ENCODE assay signal across 8 cellular contexts in the genomic region with DNA sequence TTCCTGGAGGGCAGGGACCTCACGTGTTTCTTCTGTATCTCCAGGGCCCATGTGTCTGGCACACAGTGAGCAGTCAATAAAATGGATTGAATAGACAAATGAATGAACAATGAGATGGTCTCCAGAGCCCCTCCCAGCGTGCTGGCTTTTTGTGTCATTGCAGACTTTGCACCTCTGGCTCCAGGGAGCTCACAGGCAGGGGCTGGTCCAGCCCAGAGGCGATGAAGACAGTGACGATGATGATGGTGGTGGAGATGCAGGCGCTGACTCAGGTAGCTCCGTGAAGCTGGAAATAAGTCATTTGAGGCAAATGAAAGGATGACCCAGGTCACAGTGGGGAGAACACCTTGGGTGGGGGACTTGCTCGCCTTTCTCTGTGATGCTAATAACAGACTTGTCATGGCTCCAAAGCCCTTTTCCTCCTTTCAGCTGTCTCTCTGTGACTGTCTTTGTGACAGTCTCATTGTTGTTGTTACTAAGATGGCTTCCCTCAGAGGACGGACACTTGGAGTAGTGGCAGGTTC. TPM values are rescaled to one million over a fixed set of nuclear protein-coding genes. Genes with fewer than 3 reads are reported as not detected.
DNase-seq lines count a peak whose midpoint lies in the region; ATAC-seq, FAIRE-seq and TF ChIP-seq lines count a peak whose summit lies in the region.

No MANE protein-coding gene starts in this region.

- H3K4me1 ChIP-seq in NT2/D1 (ENCODE audit: insufficient read depth, insufficient read length) (peaks cover 9% of the 10 kb centered on the region), endothelial cell of umbilical vein (ENCODE audit: control insufficient read depth, extremely low read depth, insufficient read depth, low read length) (peaks cover 12% of the 10 kb centered on the region), psoas muscle (peaks cover 4% of the 10 kb centered on the region)

- intact Hi-C loops in endothelial cell of umbilical vein (cut with micrococcal nuclease), result loop anchor here (1.0 to 5.0 kb wide), 6 partner anchors 63 to 192 kb away; a partner anchor contains a TSS
- intact Hi-C loops in psoas muscle (cut with DNase I), result loop anchor here (1.0 to 5.0 kb wide), 4 partner anchors 146 to 192 kb away; no protein-coding TSS in a partner anchor

- H3K27ac ChIP-seq in endothelial cell of umbilical vein (ENCODE audit: insufficient read depth, low read depth, low read length) (no peak overlapping the region), psoas muscle (no peak overlapping the region)

- dilution Hi-C loops in endothelial cell of umbilical vein (cut with MboI; ENCODE audit: extremely low pct_ligation_motif_present, low sequenced_read_pairs), result no loop called here

- H3K9ac ChIP-seq in NT2/D1 (ENCODE audit: insufficient read length, low read depth), result no peak overlapping the region
- H3K9ac ChIP-seq in endothelial cell of umbilical vein (replicated peaks; ENCODE audit: extremely low read depth, insufficient read depth, low read length), result no peak overlapping the region

- no peaks in the 10 kb centered on the region for H3K9me3 ChIP-seq in NT2/D1 (ENCODE audit: insufficient read depth, low read length)
- H3K9me3 ChIP-seq in endothelial cell of umbilical vein (replicated peaks; ENCODE audit: control insufficient read depth, insufficient read depth, low read length), result no peaks in the 10 kb centered on the region
- H3K9me3 ChIP-seq in psoas muscle, result no peaks in the 10 kb centered on the region

- H2AFZ ChIP-seq in endothelial cell of umbilical vein (ENCODE audit: low read depth, low read length), result peak overlapping the region; percentile 95

- CTCF ChIA-PET in endothelial cell of umbilical vein (lab: Charles Lee), result interaction anchor here (0.6 to 5.8 kb wide), 16 partner anchors 9 to 194 kb away, joined by 3 to 73 read pairs (median 4); a partner anchor contains a TSS

- TF ChIP-seq POLR2A in endothelial cell of umbilical vein (IDR thresholded peaks at IDR 0.05; ENCODE audit: low read depth, low read length), result no peak
- no peak for TF ChIP-seq POLR2A in GM12891 (IDR thresholded peaks at IDR 0.05; ENCODE audit: low read depth, low read length)

- H3K4me2 ChIP-seq in endothelial cell of umbilical vein (ENCODE audit: insufficient read depth, low read length), result peak overlapping the region; percentile 56

- no peaks in the 10 kb centered on the region for H3K79me2 ChIP-seq in endothelial cell of umbilical vein (ENCODE audit: control insufficient read depth, insufficient read depth, low read length)

- FAIRE-seq in endothelial cell of umbilical vein (lab: Jason Lieb, UNC), result no peak
- no peak for FAIRE-seq in GM12891 (lab: Jason Lieb, UNC)

- no peak for TF ChIP-seq CTCF in endothelial cell of umbilical vein (IDR thresholded peaks at IDR 0.05; ENCODE audit: extremely low read depth in 1 of 2, insufficient read depth in 1 of 2, low read depth in 1 of 2, low read length in 2 of 2)
- no peak for TF ChIP-seq CTCF in psoas muscle (IDR thresholded peaks at IDR 0.05)
- TF ChIP-seq CTCF in omental fat pad (IDR thresholded peaks at IDR 0.05), result no peak

- DNase-seq in NT2/D1 (ENCODE audit: low read depth, low spot score), result no peak
- DNase-seq in endothelial cell of umbilical vein (ENCODE audit: low read depth, low spot score), result no peak
- DNase-seq in psoas muscle, result no peak
- DNase-seq in omental fat pad (ENCODE audit: low spot score), result no peak
- no peak for DNase-seq in GM12891 (ENCODE audit: insufficient read length, low spot score)
- no peak for DNase-seq in SHP77 treated with DMSO at 0.1 percent for 48 hours (lab: John Stamatoyannopoulos, UW)
- no peak for DNase-seq in C1 segment of cervical spinal cord (lab: John Stamatoyannopoulos, UW)

- peak; percentile 18 for ATAC-seq in GM18517 (IDR thresholded peaks at IDR 0.05; ENCODE audit: unreplicated experiment)
- ATAC-seq in psoas muscle, result no peak
- no peak for ATAC-seq in omental fat pad (ENCODE audit: low FRiP score)

- 47 to 53% (median 50%) methylated on average over 8 of the region's 8 CpGs for WGBS in psoas muscle, 3 donors

- no peaks in the 10 kb centered on the region for H4K20me1 ChIP-seq in endothelial cell of umbilical vein (replicated peaks; ENCODE audit: control insufficient read depth, extremely low read depth, insufficient read depth, low read length)

- H3K4me3 ChIP-seq in NT2/D1 (ENCODE audit: insufficient read length, low read depth) (peak overlapping the region; percentile 26), endothelial cell of umbilical vein (replicated peaks in 1 of 3; ENCODE audit: insufficient read depth in 1 of 3, low read depth in 1 of 3, low read length in 3 of 3) (no peak overlapping the region), psoas muscle (peak overlapping the region; percentile 62)

- no TSS peak for BruUV-seq in endothelial cell of umbilical vein (replicated peaks; lab: Mats Ljungman, UMichigan)

- POLR2A ChIA-PET in endothelial cell of umbilical vein (lab: Charles Lee), result no interaction called here

- H3K27me3 ChIP-seq in NT2/D1 (ENCODE audit: insufficient read depth, insufficient read length), result no peaks in the 10 kb centered on the region
- no peaks in the 10 kb centered on the region for H3K27me3 ChIP-seq in endothelial cell of umbilical vein (ENCODE audit: control insufficient read depth in 2 of 2, insufficient read depth in 2 of 2, low read length in 2 of 2)
- H3K27me3 ChIP-seq in psoas muscle (ENCODE audit: insufficient read depth in 3 of 3, low read length in 2 of 3), result no peaks in the 10 kb centered on the region

- no peaks in the 10 kb centered on the region for H3K36me3 ChIP-seq in NT2/D1 (ENCODE audit: insufficient read depth, insufficient read length, low read length)
- H3K36me3 ChIP-seq in endothelial cell of umbilical vein (ENCODE audit: control insufficient read depth in 2 of 2, extremely low read depth in 1 of 2, insufficient read depth in 2 of 2, low read length in 2 of 2), result no peaks in the 10 kb centered on the region
- no peaks in the 10 kb centered on the region for H3K36me3 ChIP-seq in psoas muscle (ENCODE audit: insufficient read depth in 1 of 2, low read depth in 1 of 2)

- no peaks in the 10 kb centered on the region for H3K9me1 ChIP-seq in endothelial cell of umbilical vein (replicated peaks; ENCODE audit: control insufficient read depth, extremely low read depth, insufficient read depth, low read length)

TF ChIP-seq in endothelial cell of umbilical vein, 7 proteins besides CTCF, POLR2A, EP300 and RAD21:
- TF ChIP-seq GATA2 (IDR thresholded peaks at IDR 0.05; ENCODE audit: insufficient read depth, insufficient read length, low read depth, low read length) (no peak), JUN (IDR thresholded peaks at IDR 0.05; ENCODE audit: borderline replicate concordance, insufficient read depth, insufficient read length, low read depth) (no peak), EZH2 (IDR thresholded peaks at IDR 0.05; ENCODE audit: borderline replicate concordance, low read depth, low read length, severe bottlenecking) (no peak)
TF ChIP-seq in endothelial cell of umbilical vein: peak in this region for 0.

TF ChIP-seq in GM12891, 5 proteins besides CTCF, POLR2A, EP300 and RAD21:
- no peak for TF ChIP-seq PAX5 (IDR thresholded peaks at IDR 0.05; ENCODE audit: insufficient read depth, low read length, severe bottlenecking)
- no peak for TF ChIP-seq POLR2AphosphoS5 (IDR thresholded peaks at IDR 0.05; ENCODE audit: low read depth, low read length)
- TF ChIP-seq TAF1 (IDR thresholded peaks at IDR 0.05; ENCODE audit: low read depth, low read length), result no peak
- TF ChIP-seq SPI1 (IDR thresholded peaks at IDR 0.05; ENCODE audit: low read depth, low read length), result no peak
- TF ChIP-seq POU2F2 (IDR thresholded peaks at IDR 0.05; ENCODE audit: low read depth, low read length), result no peak

RNA-seq across cellular contexts. Expression of a gene that starts 30.4 kb away (rescaled TPM):
- not detected in 2 replicates for total RNA-seq in endothelial cell of umbilical vein
- not detected in 2 replicates for polyA plus RNA-seq in endothelial cell of umbilical vein
- polyA plus RNA-seq in endothelial cell of umbilical vein (2011; cell fraction: cytosol; rRNA removed), result not detected in 2 replicates
- polyA plus RNA-seq in endothelial cell of umbilical vein (2011; cell fraction: nucleus; rRNA removed), result not detected in 2 replicates
- 0.51 and 0.70 TPM in 2 replicates for polyA plus RNA-seq in endothelial cell of umbilical vein (2012)
- not detected in 2 replicates for polyA minus RNA-seq in endothelial cell of umbilical vein
- polyA minus RNA-seq in endothelial cell of umbilical vein (2011; cell fraction: cytosol; rRNA and poly(A)+ RNA removed), result not detected
- polyA minus RNA-seq in endothelial cell of umbilical vein (2011; cell fraction: nucleus; rRNA and poly(A)+ RNA removed), result not detected in 2 replicates
- total RNA-seq in psoas muscle, result under 1 TPM in 1 of 4 donors, not detected in 3; 0.64 TPM
- polyA plus RNA-seq in psoas muscle, result under 1 TPM in 1 of 3 donors, not detected in 2; 0.05 TPM
- total RNA-seq in omental fat pad, result not detected
- 13.0 TPM for polyA plus RNA-seq in GM12891 (2012; ENCODE audit: low read depth, missing spikeins)

Comparison
In these comparisons a context has a peak if more than half of its experiments do, and no peak if none do; other contexts are left out.
1. H3K4me3 ChIP-seq: peak in NT2/D1 (single experiment) and psoas muscle (single experiment); none in endothelial cell of umbilical vein (0 of 3).